In genomic region chr5:107389130-107389553, GRCh38 we compare ENCODE assay signal across 1 cellular context.
A peak's percentile ranks its signal among the peaks of the same experiment; 100 is the strongest.
TF ChIP-seq lines count a peak whose summit lies in the region.

No MANE protein-coding gene starts in this region.

TF ChIP-seq in SK-N-SH, 30 proteins besides CTCF, POLR2A, EP300 and RAD21 (continued from another document):
- 0 out of 2 replicates have a peak, but pooled peaks have one; percentile 14 for TF ChIP-seq REST (IDR thresholded peaks at IDR 0.05; ENCODE audit: low read depth, low read length)
- TF ChIP-seq RXRA (IDR thresholded peaks at IDR 0.05; ENCODE audit: borderline replicate concordance, low read depth) = peak; percentile 94; the same call in 1 of the 2 replicates
